1 cellular context compared by ENCODE assay signal in the genomic region with DNA sequence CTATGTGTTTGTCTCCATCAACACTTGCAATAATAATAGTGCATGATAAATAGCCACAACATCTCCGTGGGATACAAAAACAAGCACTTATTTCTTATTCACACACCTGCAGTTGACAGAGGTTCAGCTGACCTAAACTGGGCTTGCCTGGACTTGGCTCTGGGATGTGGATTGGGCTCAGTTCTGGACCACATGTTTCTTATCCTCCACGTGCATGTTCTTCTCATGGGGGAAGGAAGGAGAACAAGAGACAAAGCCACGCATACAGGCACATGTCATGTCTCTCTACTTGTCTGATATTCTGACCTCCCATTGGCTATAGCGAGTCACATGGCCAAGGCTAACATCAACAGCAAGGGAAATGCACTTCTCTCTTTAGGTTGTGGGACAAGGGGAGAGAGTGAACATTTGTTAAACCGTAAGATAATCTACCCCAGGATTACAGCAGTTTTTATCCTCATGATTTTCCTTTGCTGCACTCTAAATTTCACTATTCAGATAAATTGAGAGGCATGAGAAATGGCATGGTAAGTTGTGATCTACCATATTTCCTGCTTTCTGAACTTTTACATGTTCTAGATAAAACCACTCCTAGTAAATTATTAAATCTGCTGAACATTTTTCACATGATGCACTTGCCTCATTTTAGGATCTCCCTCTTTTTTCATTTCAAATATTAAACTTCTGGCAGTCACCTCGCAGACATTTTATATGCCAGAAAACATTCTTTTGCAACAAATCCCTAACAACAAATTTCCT.
TF ChIP-seq lines count a peak whose summit lies in the region.

No MANE protein-coding gene starts in this region.

TF ChIP-seq in GM23338, 12 proteins besides CTCF, POLR2A, EP300 and RAD21 (continued from another document):
- TF ChIP-seq, protein P1, sequence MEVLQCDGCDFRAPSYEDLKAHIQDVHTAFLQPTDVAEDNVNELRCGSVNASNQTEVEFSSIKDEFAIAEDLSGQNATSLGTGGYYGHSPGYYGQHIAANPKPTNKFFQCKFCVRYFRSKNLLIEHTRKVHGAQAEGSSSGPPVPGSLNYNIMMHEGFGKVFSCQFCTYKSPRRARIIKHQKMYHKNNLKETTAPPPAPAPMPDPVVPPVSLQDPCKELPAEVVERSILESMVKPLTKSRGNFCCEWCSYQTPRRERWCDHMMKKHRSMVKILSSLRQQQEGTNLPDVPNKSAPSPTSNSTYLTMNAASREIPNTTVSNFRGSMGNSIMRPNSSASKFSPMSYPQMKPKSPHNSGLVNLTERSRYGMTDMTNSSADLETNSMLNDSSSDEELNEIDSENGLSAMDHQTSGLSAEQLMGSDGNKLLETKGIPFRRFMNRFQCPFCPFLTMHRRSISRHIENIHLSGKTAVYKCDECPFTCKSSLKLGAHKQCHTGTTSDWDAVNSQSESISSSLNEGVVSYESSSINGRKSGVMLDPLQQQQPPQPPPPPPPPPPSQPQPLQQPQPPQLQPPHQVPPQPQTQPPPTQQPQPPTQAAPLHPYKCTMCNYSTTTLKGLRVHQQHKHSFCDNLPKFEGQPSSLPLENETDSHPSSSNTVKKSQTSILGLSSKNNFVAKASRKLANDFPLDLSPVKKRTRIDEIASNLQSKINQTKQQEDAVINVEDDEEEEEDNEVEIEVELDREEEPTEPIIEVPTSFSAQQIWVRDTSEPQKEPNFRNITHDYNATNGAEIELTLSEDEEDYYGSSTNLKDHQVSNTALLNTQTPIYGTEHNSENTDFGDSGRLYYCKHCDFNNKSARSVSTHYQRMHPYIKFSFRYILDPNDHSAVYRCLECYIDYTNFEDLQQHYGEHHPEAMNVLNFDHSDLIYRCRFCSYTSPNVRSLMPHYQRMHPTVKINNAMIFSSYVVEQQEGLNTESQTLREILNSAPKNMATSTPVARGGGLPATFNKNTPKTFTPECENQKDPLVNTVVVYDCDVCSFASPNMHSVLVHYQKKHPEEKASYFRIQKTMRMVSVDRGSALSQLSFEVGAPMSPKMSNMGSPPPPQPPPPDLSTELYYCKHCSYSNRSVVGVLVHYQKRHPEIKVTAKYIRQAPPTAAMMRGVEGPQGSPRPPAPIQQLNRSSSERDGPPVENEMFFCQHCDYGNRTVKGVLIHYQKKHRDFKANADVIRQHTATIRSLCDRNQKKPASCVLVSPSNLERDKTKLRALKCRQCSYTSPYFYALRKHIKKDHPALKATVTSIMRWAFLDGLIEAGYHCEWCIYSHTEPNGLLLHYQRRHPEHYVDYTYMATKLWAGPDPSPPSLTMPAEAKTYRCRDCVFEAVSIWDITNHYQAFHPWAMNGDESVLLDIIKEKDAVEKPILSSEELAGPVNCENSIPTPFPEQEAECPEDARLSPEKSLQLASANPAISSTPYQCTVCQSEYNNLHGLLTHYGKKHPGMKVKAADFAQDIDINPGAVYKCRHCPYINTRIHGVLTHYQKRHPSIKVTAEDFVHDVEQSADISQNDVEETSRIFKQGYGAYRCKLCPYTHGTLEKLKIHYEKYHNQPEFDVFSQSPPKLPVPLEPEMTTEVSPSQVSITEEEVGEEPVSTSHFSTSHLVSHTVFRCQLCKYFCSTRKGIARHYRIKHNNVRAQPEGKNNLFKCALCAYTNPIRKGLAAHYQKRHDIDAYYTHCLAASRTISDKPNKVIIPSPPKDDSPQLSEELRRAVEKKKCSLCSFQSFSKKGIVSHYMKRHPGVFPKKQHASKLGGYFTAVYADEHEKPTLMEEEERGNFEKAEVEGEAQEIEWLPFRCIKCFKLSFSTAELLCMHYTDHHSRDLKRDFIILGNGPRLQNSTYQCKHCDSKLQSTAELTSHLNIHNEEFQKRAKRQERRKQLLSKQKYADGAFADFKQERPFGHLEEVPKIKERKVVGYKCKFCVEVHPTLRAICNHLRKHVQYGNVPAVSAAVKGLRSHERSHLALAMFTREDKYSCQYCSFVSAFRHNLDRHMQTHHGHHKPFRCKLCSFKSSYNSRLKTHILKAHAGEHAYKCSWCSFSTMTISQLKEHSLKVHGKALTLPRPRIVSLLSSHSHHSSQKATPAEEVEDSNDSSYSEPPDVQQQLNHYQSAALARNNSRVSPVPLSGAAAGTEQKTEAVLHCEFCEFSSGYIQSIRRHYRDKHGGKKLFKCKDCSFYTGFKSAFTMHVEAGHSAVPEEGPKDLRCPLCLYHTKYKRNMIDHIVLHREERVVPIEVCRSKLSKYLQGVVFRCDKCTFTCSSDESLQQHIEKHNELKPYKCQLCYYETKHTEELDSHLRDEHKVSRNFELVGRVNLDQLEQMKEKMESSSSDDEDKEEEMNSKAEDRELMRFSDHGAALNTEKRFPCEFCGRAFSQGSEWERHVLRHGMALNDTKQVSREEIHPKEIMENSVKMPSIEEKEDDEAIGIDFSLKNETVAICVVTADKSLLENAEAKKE (CRISPR knock-in tag; IDR thresholded peaks at IDR 0.05) = no peak
- TF ChIP-seq POLR2AphosphoS5 (IDR thresholded peaks at IDR 0.05; ENCODE audit: low read depth) (no peak), CREB1 (CRISPR knock-in tag; IDR thresholded peaks at IDR 0.05; ENCODE audit: low read depth) (no peak), ZNF331 (CRISPR knock-in tag; IDR thresholded peaks at IDR 0.05; ENCODE audit: low read depth) (no peak)
- TF ChIP-seq, protein P2, sequence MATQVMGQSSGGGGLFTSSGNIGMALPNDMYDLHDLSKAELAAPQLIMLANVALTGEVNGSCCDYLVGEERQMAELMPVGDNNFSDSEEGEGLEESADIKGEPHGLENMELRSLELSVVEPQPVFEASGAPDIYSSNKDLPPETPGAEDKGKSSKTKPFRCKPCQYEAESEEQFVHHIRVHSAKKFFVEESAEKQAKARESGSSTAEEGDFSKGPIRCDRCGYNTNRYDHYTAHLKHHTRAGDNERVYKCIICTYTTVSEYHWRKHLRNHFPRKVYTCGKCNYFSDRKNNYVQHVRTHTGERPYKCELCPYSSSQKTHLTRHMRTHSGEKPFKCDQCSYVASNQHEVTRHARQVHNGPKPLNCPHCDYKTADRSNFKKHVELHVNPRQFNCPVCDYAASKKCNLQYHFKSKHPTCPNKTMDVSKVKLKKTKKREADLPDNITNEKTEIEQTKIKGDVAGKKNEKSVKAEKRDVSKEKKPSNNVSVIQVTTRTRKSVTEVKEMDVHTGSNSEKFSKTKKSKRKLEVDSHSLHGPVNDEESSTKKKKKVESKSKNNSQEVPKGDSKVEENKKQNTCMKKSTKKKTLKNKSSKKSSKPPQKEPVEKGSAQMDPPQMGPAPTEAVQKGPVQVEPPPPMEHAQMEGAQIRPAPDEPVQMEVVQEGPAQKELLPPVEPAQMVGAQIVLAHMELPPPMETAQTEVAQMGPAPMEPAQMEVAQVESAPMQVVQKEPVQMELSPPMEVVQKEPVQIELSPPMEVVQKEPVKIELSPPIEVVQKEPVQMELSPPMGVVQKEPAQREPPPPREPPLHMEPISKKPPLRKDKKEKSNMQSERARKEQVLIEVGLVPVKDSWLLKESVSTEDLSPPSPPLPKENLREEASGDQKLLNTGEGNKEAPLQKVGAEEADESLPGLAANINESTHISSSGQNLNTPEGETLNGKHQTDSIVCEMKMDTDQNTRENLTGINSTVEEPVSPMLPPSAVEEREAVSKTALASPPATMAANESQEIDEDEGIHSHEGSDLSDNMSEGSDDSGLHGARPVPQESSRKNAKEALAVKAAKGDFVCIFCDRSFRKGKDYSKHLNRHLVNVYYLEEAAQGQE (IDR thresholded peaks at IDR 0.05; ENCODE audit: unreplicated experiment) = no peak
- TF ChIP-seq, protein P3, sequence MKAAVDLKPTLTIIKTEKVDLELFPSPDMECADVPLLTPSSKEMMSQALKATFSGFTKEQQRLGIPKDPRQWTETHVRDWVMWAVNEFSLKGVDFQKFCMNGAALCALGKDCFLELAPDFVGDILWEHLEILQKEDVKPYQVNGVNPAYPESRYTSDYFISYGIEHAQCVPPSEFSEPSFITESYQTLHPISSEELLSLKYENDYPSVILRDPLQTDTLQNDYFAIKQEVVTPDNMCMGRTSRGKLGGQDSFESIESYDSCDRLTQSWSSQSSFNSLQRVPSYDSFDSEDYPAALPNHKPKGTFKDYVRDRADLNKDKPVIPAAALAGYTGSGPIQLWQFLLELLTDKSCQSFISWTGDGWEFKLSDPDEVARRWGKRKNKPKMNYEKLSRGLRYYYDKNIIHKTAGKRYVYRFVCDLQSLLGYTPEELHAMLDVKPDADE (IDR thresholded peaks at IDR 0.05) = no peak
